ENCODE assay signal across 11 cellular contexts in the genomic region with DNA sequence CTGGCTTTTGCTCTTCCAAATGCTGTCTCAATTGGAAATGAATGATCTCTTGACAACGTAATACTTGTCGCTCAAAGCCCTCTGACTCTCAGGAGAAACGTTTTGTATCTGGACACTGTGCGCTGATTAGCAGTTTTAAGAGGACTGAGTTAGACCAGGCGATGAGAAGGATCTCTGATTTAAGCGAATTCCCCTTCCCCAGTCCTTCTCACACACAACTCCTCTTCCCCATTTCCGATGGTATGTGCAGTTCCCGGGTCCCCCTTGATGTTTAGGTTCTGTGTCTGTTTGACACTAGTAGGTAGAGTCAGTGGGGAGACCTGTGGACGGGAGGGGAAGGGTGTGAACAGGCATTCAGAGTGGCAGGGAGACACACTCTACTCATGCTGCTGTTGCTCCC. TPM values are rescaled to one million over a fixed set of nuclear protein-coding genes. Genes with fewer than 3 reads are reported as not detected.
DNase-seq lines count a peak whose midpoint lies in the region; TF ChIP-seq lines count a peak whose summit lies in the region.
"Had no signal": no experiment of that assay in that cellular context is flagged by ENCODE, and none has a peak within 500 bp of the region (broad histone marks: within the 10 kb centered on the region; RNA-seq: fewer than 3 reads in every experiment).

No MANE protein-coding gene starts in this region.

- H3K4me1 Mint-ChIP-seq in IgD-negative memory B cell (peaks cover 25 to 30% (median 26%) of the 10 kb centered on the region in 3 donors), neural crest cell (peaks cover 20% of the 10 kb centered on the region)

- DNase-seq in DMS 273 (lab: John Stamatoyannopoulos, UW; ENCODE audit: unreplicated experiment) (peak; percentile 36), DMS 273 treated with DMSO at 0.1 percent for 48 hours (lab: John Stamatoyannopoulos, UW) (no peak), cerebellar cortex (ENCODE audit: low spot score) (peak; percentile 49), neural crest cell (ENCODE audit: low read depth, low spot score) (no peak), SHP77 (lab: John Stamatoyannopoulos, UW) (no peak), retina (no peak), SK-N-DZ (ENCODE audit: low spot score) (no peak)
- DNase-seq: adrenal gland, NCI-H345, WERI-Rb-1 had no signal

- H3K9me3 Mint-ChIP-seq in IgD-negative memory B cell (peaks cover 0 to 5% (median 0%) of the 10 kb centered on the region in 3 donors), neural crest cell (no peaks in the 10 kb centered on the region)

- TF ChIP-seq CTCF in neural crest cell (conservative IDR thresholded peaks at IDR 0.05) = no peak

- no peaks in the 10 kb centered on the region for H3K27me3 Mint-ChIP-seq in IgD-negative memory B cell
- peaks cover 30% of the 10 kb centered on the region for H3K27me3 Mint-ChIP-seq in neural crest cell (ENCODE audit: low read depth)

- H3K4me3 Mint-ChIP-seq in IgD-negative memory B cell = peak overlapping the region; percentile 87 to 96 (median 96)
- peak overlapping the region; percentile 86 for H3K4me3 Mint-ChIP-seq in neural crest cell

- H3K27ac Mint-ChIP-seq in IgD-negative memory B cell (peak overlapping the region in 2 of 3 donors; percentile 2 to 84), neural crest cell (ENCODE audit: unreplicated experiment) (no peak overlapping the region)

- peaks cover 6% of the 10 kb centered on the region for H3K36me3 Mint-ChIP-seq in IgD-negative memory B cell
- H3K36me3 Mint-ChIP-seq in neural crest cell (ENCODE audit: low read depth) = no peaks in the 10 kb centered on the region

RNA-seq across cellular contexts. Expression of a gene that starts 2.5 kb away (rescaled TPM):
- 13.5 TPM for polyA plus RNA-seq in IgD-negative memory B cell
- total RNA-seq in neural crest cell = 5.0 and 5.3 TPM in 2 replicates
- 5.5 and 5.8 TPM in 2 replicates for polyA plus RNA-seq in SK-N-DZ (2014; cell fraction: cytosol; rRNA removed)
- polyA plus RNA-seq in SK-N-DZ (2014; cell fraction: nucleus; rRNA removed) = 5.4 and 6.8 TPM in 2 replicates

Comparison
In these comparisons a context has a peak if more than half of its experiments do, and no peak if none do; other contexts are left out.
1. DNase-seq: peak in DMS 273 (single experiment) and cerebellar cortex (single experiment); none in DMS 273 treated with DMSO at 0.1 percent for 48 hours (single experiment), neural crest cell (single experiment), SHP77 (0 of 2), retina (single experiment) and SK-N-DZ (single experiment).